8 cellular contexts compared by ENCODE assay signal in the genomic region with DNA sequence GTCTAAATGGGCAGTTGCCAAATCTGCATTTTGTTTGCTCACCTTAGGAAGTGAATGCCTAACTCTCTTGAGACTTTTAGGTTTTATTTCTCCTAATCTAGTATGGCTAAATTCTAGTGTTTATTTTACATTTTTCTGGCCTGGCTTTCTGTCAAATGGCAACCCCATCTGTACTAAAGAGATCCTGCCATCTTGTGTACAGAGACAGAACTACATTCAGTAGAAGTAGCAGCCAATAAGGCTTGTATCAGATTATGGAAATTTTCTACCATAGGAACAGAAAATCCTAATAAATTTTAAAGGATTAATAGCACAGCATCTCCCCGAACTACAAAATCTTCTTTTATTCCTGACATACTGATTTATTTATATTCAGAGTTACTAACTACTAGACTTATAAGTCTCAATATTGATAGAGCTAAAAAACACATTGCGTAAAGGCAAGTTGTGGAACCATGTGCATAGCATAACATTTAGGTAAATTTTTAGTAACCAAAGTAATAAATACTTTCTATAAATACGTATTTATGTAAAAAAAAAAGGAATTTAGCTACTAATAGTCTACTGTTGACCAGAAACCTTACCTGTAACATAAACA. TPM values are rescaled to one million over a fixed set of nuclear protein-coding genes. Genes with fewer than 3 reads are reported as not detected.
DNase-seq lines count a peak whose midpoint lies in the region; ATAC-seq and TF ChIP-seq lines count a peak whose summit lies in the region.

No MANE protein-coding gene starts in this region.

- peak; percentile 75 for ATAC-seq in GM18502 (IDR thresholded peaks at IDR 0.05; ENCODE audit: poor library complexity, unreplicated experiment)
- peak; percentile 70 for ATAC-seq in HG02870 (IDR thresholded peaks at IDR 0.05; ENCODE audit: unreplicated experiment)

- H3K4me3 ChIP-seq in A673 (ENCODE audit: low read depth, low read length, poor library complexity, severe bottlenecking) (no peak overlapping the region), ascending aorta (no peak overlapping the region), tibial artery (no peak overlapping the region)

- TF ChIP-seq CTCF in A673 (conservative IDR thresholded peaks at IDR 0.05; ENCODE audit: low read depth, low read length) (peak; percentile 89), ascending aorta (IDR thresholded peaks at IDR 0.05) (peak; percentile 74 to 88 (median 82)), tibial artery (IDR thresholded peaks at IDR 0.05) (peak; percentile 83 to 90)

- POLR2A ChIA-PET in A673 (lab: Charles Lee; ENCODE audit: low non-redundant PET) = interaction anchor here (0.7 kb wide), 1 partner anchor 1781 kb away, joined by 3 read pairs; no protein-coding TSS in a partner anchor

- DNase-seq in A673 (ENCODE audit: low spot score) (peak; percentile 75), NCI-H1694 treated with DMSO at 0.1 percent for 48 hours (lab: John Stamatoyannopoulos, UW) (peak; percentile 12), ascending aorta (ENCODE audit: low spot score in 2 of 2) (no peak), iPS-NIHi7 (ENCODE audit: extremely low spot score) (peak; percentile 22), tibial artery (no peak)
- no peak for DNase-seq in stimulated activated naive CD4-positive, alpha-beta T cell (lab: John Stamatoyannopoulos, UW)

- H3K9me3 ChIP-seq in A673 (ENCODE audit: low read depth, low read length, poor library complexity, severe bottlenecking) = no peaks in the 10 kb centered on the region
- no peaks in the 10 kb centered on the region for H3K9me3 ChIP-seq in ascending aorta
- no peaks in the 10 kb centered on the region for H3K9me3 ChIP-seq in tibial artery

- H3K27me3 ChIP-seq in A673 (replicated peaks; ENCODE audit: insufficient read depth, low read depth, low read length, poor library complexity) (no peaks in the 10 kb centered on the region), ascending aorta (no peaks in the 10 kb centered on the region), tibial artery (no peaks in the 10 kb centered on the region)

- no peaks in the 10 kb centered on the region for H3K36me3 ChIP-seq in A673 (ENCODE audit: insufficient read depth, low read length, poor library complexity, severe bottlenecking)
- H3K36me3 ChIP-seq in ascending aorta = no peaks in the 10 kb centered on the region
- no peaks in the 10 kb centered on the region for H3K36me3 ChIP-seq in tibial artery

- intact Hi-C loops in A673 (cut with micrococcal nuclease; ENCODE audit: unreplicated experiment) (loop anchor here (1.0 to 10.0 kb wide), 4 partner anchors 63 to 1349 kb away; no protein-coding TSS in a partner anchor), ascending aorta (cut with DNase I) (loop anchor here (1.0 kb wide), 1 partner anchor 264 kb away; no protein-coding TSS in a partner anchor), tibial artery (cut with DNase I; ENCODE audit: low total_unique reads) (loop anchor here (5.0 kb wide), 1 partner anchor 264 kb away; no protein-coding TSS in a partner anchor)

- H3K27ac ChIP-seq in A673 (ENCODE audit: low read depth, low read length, poor library complexity, severe bottlenecking) (no peak overlapping the region), ascending aorta (no peak overlapping the region), tibial artery (peak overlapping the region in 1 of 2 donors; percentile 10)

- BruUV-seq in A673 (replicated peaks; lab: Mats Ljungman, UMichigan) = no TSS peak

- no peaks in the 10 kb centered on the region for H3K4me1 ChIP-seq in A673 (ENCODE audit: insufficient read depth, low read length, poor library complexity, severe bottlenecking)
- H3K4me1 ChIP-seq in ascending aorta = no peaks in the 10 kb centered on the region
- H3K4me1 ChIP-seq in tibial artery = peaks cover 0 to 29% (median 2%) of the 10 kb centered on the region in 4 donors

- CTCF ChIA-PET in A673 (lab: Charles Lee) = interaction anchor here (0.6 to 1.6 kb wide), 6 partner anchors 62 to 1234 kb away, joined by 3 to 11 read pairs (median 4); no protein-coding TSS in a partner anchor

RNA-seq across cellular contexts. Expression of gene TMEM144, which starts 45.5 kb away (rescaled TPM):
- total RNA-seq in A673 (2021) = 2.2 and 4.0 TPM in 2 replicates
- total RNA-seq in ascending aorta = 4.0 TPM

Comparison
In these comparisons a context has a peak if more than half of its experiments do, and no peak if none do; other contexts are left out.
1. DNase-seq: peak in A673 (single experiment), NCI-H1694 treated with DMSO at 0.1 percent for 48 hours (single experiment) and iPS-NIHi7 (single experiment); none in ascending aorta (0 of 2), tibial artery (0 of 2) and stimulated activated naive CD4-positive, alpha-beta T cell (0 of 6).
2. Peak in every context shown above with its lines, with median percentiles within 50 percentile points of each other: CTCF ChIP-seq.